ENCODE assay signal across 14 cellular contexts in the genomic region with DNA sequence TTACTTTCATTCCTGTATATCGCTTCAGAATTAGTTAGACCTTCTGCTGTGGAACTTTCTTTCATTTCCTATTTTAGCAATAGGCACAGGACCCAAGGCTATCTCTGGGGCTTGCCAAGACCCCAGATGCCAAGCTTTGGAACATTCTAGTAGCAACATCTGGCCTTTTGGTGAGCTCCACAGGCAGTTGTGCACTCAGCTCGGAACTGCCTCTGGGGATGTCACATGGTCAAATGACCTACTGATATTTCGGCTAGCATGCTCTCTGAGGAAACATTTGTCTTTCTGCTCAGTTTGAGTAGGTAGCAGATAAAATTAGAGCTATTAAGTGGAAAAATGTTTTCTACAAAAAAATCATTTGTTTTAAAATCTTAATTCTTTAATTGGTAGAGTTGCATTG.
"Had no signal": no experiment of that assay in that cellular context is flagged by ENCODE, and none has a peak within 500 bp of the region (broad histone marks: within the 10 kb centered on the region; RNA-seq: fewer than 3 reads in every experiment).

No MANE protein-coding gene starts in this region.

- H3K4me3 ChIP-seq: esophagus muscularis mucosa, hepatocyte, lower lobe of right lung, right atrium auricular region, thyroid gland had no signal

- H3K4me2 ChIP-seq: hepatocyte had no signal

- H3K9me3 ChIP-seq: esophagus muscularis mucosa, lower lobe of right lung, right atrium auricular region, thyroid gland had no signal

- H2AFZ ChIP-seq: hepatocyte had no signal

- ATAC-seq: activated CD4-positive, alpha-beta T cell treated with anti-CD3 and anti-CD28 coated beads for 36 hours; activated naive CD4-positive, alpha-beta T cell treated with anti-CD3 and anti-CD28 coated beads, Interleukin-2, amount 50 U/mL, for 72 hours; lower lobe of right lung; WTC11 had no signal

- H3K27me3 ChIP-seq: esophagus muscularis mucosa, hepatocyte, right atrium auricular region, thyroid gland had no signal

- H3K79me2 ChIP-seq: hepatocyte had no signal

- DNase-seq: activated CD4-positive, alpha-beta T cell treated with anti-CD3 and anti-CD28 coated beads for 36 hours; activated CD4-positive, alpha-beta T cell treated with anti-CD3 and anti-CD28 coated beads, Interleukin-2, amount 50 U/mL, for 48 hours; activated gamma-delta T cell treated with Interleukin-2 at 50 U/mL for 16 hours; effector CD4-positive, alpha-beta T cell; lower lobe of right lung; occipital lobe; stimulated activated CD4-positive, alpha-beta T cell treated with anti-CD3 and anti-CD28 coated beads, Interleukin-2, amount 100 ng/mL, for 24 hours; stimulated activated naive CD4-positive, alpha-beta T cell treated with Interleukin-2 at 50 U/mL for 16 hours; thyroid gland had no signal

- H3K4me1 ChIP-seq: right atrium auricular region, thyroid gland had no signal

- H3K27ac ChIP-seq: esophagus muscularis mucosa, hepatocyte, lower lobe of right lung, right atrium auricular region, thyroid gland had no signal

- H3K36me3 ChIP-seq: esophagus muscularis mucosa, lower lobe of right lung, right atrium auricular region, thyroid gland had no signal
